In the genomic region with DNA sequence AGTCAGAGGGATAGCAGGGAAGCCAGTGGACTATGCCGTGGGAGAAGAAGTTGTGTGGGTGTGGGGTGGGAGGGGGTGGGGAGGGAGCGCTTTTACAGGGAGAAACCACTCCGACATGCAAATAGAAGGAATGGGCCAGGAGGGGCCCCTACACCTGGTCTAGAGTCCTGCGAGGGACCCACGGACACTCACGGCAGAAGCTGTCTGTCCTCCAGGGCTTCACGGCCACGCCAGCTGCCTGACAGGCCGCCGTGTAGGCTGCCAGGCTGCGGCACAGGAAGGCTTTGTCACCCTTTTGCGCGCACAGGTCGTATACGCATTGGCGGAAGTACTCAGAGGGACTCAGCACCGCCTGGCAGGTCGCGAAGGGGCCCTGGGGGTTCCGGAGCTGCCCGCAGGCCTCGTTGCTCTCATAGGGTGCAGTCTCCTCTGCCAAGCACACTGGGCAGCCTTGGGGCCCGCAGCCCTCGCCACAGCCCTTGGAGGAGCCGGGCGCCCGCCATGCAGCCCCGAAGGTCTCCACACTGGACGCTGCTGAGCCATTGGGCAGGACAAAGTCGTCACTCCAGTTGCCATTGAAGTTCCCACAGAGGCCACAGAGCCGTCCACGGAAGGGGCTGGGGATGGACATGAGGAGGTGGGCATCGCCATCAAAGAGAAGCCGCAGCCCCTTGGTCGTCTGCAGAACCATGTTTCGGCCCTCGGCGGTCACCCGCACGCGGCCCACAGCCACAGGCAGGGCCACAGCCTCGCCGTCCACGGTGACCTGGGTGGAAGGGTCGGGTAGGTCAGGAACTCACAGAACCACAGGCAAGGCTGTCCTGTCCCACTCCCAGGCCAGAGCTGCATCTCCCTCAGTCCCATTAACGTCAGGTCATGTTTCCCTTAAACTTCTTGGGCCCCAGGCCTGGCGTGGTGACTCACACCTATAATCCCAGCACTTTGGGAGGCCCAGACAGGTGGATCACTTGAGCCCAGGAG, we compare ENCODE assay signal across 18 cellular contexts. TPM values are rescaled to one million over a fixed set of nuclear protein-coding genes. Genes with fewer than 3 reads are reported as not detected.
DNase-seq lines count a peak whose midpoint lies in the region; ATAC-seq and TF ChIP-seq lines count a peak whose summit lies in the region.
"Had no signal": no experiment of that assay in that cellular context is flagged by ENCODE, and none has a peak within 500 bp of the region (broad histone marks: within the 10 kb centered on the region; RNA-seq: fewer than 3 reads in every experiment).

No MANE protein-coding gene starts in this region.

- intact Hi-C loops in Panc1 (cut with micrococcal nuclease; ENCODE audit: unreplicated experiment) = no loop called here

- H3K27me3 Mint-ChIP-seq in endodermal cell (ENCODE audit: insufficient read depth) = peaks cover 7% of the 10 kb centered on the region
- H3K27me3 Mint-ChIP-seq: CD4-positive, alpha-beta T cell had no signal

- H3K4me1 Mint-ChIP-seq in endodermal cell = peaks cover 6% of the 10 kb centered on the region

- no peak overlapping the region for H3K9ac ChIP-seq in endodermal cell (ENCODE audit: extremely low read depth, low read length, poor library complexity, severe bottlenecking)

- WGBS in endodermal cell (ENCODE audit: insufficient coverage in 1 of 2, insufficient read length in 1 of 2), 2 experiments = 89 to 92% methylated on average over 27 to 47 of the region's 47 CpGs

- H3K36me3 ChIP-seq in Panc1 (ENCODE audit: control insufficient read depth, insufficient read depth, low read length) (no peaks in the 10 kb centered on the region), endodermal cell (ENCODE audit: control insufficient read depth, insufficient read depth, low read length) (no peaks in the 10 kb centered on the region), osteoblast (ENCODE audit: insufficient read depth, low read length) (no peaks in the 10 kb centered on the region)

- H3K27me3 ChIP-seq in Panc1 (ENCODE audit: control insufficient read depth, insufficient read depth, low read length) (no peaks in the 10 kb centered on the region), endodermal cell (ENCODE audit: control insufficient read depth, insufficient read depth, low read length, poor library complexity, severe bottlenecking) (no peaks in the 10 kb centered on the region), osteoblast (ENCODE audit: insufficient read depth, low read length) (no peaks in the 10 kb centered on the region)

- no peak overlapping the region for H3K4me2 ChIP-seq in osteoblast (ENCODE audit: insufficient read depth, low read length)
- H3K4me2 ChIP-seq: A549 had no signal

- no peaks in the 10 kb centered on the region for H3K9me3 ChIP-seq in Panc1 (ENCODE audit: control insufficient read depth, insufficient read depth, low read depth, low read length)
- H3K9me3 ChIP-seq in endodermal cell (ENCODE audit: control insufficient read depth, low read length) = no peaks in the 10 kb centered on the region
- no peaks in the 10 kb centered on the region for H3K9me3 ChIP-seq in osteoblast (ENCODE audit: low read depth, low read length)
- H3K9me3 ChIP-seq: A549, Caco-2 had no signal

- CTCF ChIA-PET in Panc1 (lab: Charles Lee) = interaction anchor here (0.6 to 1.4 kb wide), 6 partner anchors 26 to 434 kb away, joined by 3 to 6 read pairs (median 4); partner anchors contain the start of gene PSMC4

- no peak overlapping the region for H2AFZ ChIP-seq in osteoblast (ENCODE audit: low read length)

- no peaks in the 10 kb centered on the region for H3K4me1 ChIP-seq in Panc1 (ENCODE audit: control insufficient read depth, insufficient read depth, low read length)
- H3K4me1 ChIP-seq in endodermal cell (ENCODE audit: control insufficient read depth, insufficient read depth, low read length) = no peaks in the 10 kb centered on the region
- no peaks in the 10 kb centered on the region for H3K4me1 ChIP-seq in osteoblast (ENCODE audit: insufficient read depth, low read length)
- H3K4me1 ChIP-seq: A549, Caco-2 had no signal

- no peaks in the 10 kb centered on the region for H3K9me3 Mint-ChIP-seq in endodermal cell
- H3K9me3 Mint-ChIP-seq: CD4-positive, alpha-beta T cell; HFFc6 had no signal

- H4K20me1 ChIP-seq in osteoblast (ENCODE audit: insufficient read depth, low read length) = no peaks in the 10 kb centered on the region

- DNase-seq in DMS53 (lab: John Stamatoyannopoulos, UW) (peak; percentile 23), DMS53 treated with DMSO at 0.1 percent for 48 hours (lab: John Stamatoyannopoulos, UW; ENCODE audit: unreplicated experiment) (no peak), Panc1 (ENCODE audit: low read depth, low spot score) (no peak), endodermal cell (peak; percentile 35), osteoblast (ENCODE audit: insufficient read length, low spot score, missing footprints) (peak; percentile 66), cerebellum (ENCODE audit: low spot score) (no peak), NCI-H1048 (lab: John Stamatoyannopoulos, UW) (no peak)
- DNase-seq: AML-193; Caco-2; CD4-positive, alpha-beta T cell; DMS79 treated with DMSO at 0.1 percent for 48 hours; GF-D8; HCEC 1CT; HFFc6 had no signal

- no peak overlapping the region for H3K4me3 Mint-ChIP-seq in endodermal cell
- H3K4me3 Mint-ChIP-seq: CD4-positive, alpha-beta T cell; HFFc6 had no signal

- no peaks in the 10 kb centered on the region for H3K36me3 Mint-ChIP-seq in endodermal cell (ENCODE audit: low read depth)

- H3K27ac ChIP-seq in Panc1 (ENCODE audit: low read length) (no peak overlapping the region), endodermal cell (ENCODE audit: low read depth, low read length) (no peak overlapping the region), osteoblast (ENCODE audit: low read depth, low read length) (no peak overlapping the region)
- H3K27ac ChIP-seq: 22Rv1, A549, C4-2B, HL-60 had no signal

- H3K4me3 ChIP-seq in Panc1 (ENCODE audit: low read depth in 2 of 2, low read length in 2 of 2) (no peak overlapping the region), endodermal cell (ENCODE audit: low read length) (no peak overlapping the region), osteoblast (ENCODE audit: insufficient read depth, low read length) (no peak overlapping the region)
- H3K4me3 ChIP-seq: A549 had no signal

- POLR2A ChIA-PET in Panc1 (lab: Charles Lee) = interaction anchor here (0.7 to 1.0 kb wide), 2 partner anchors 26 to 39 kb away, joined by 3 to 4 read pairs; partner anchors contain the start of gene DYRK1B

- in situ Hi-C loops in Panc1 (cut with HindIII; ENCODE audit: low pct_unique_long_range_greater_than_20kb, low sequenced_read_pairs) = no loop called here

- peak; percentile 2 for ATAC-seq in Panc1
- ATAC-seq: A549 had no signal

- H3K79me2 ChIP-seq in osteoblast (ENCODE audit: insufficient read depth, low read length) = no peaks in the 10 kb centered on the region

- TF ChIP-seq CTCF in Panc1 (IDR thresholded peaks at IDR 0.05) (no peak), endodermal cell (conservative IDR thresholded peaks at IDR 0.05) (no peak), osteoblast (IDR thresholded peaks at IDR 0.05; ENCODE audit: extremely low read depth, low read depth, low read length) (no peak)

- no TSS peak for BruUV-seq in Panc1 (replicated peaks; lab: Mats Ljungman, UMichigan)

- no peak overlapping the region for H3K27ac Mint-ChIP-seq in endodermal cell
- H3K27ac Mint-ChIP-seq: CD4-positive, alpha-beta T cell; HFFc6 had no signal

RNA-seq across cellular contexts. Expression of gene FBL, which starts 26.0 kb away (rescaled TPM):
- total RNA-seq in Panc1 (2021; ENCODE audit: unreplicated experiment) = 4,927 TPM
- polyA plus RNA-seq in Panc1 (2012; ENCODE audit: insufficient read length) = 6,160 TPM
- 100 to 1,000 TPM; 356 to 387 TPM for total RNA-seq in endodermal cell
- polyA plus RNA-seq in endodermal cell (2013, experiment 1 of 2) = 327 TPM
- polyA plus RNA-seq in endodermal cell (2013, experiment 2 of 2) = 284 TPM
- 69.0 and 87.2 TPM in 2 replicates for total RNA-seq in osteoblast
- total RNA-seq in cerebellum = 96.6 TPM

RNA-seq across cellular contexts. Expression of gene DYRK1B, which starts 38.2 kb away (rescaled TPM):
- total RNA-seq in Panc1 (2021; ENCODE audit: unreplicated experiment) = 322 TPM
- 462 TPM for polyA plus RNA-seq in Panc1 (2012; ENCODE audit: insufficient read length)
- total RNA-seq in endodermal cell = 10 to 100 TPM; 21.8 to 37.7 TPM
- polyA plus RNA-seq in endodermal cell (2013, experiment 1 of 2) = 32.8 TPM
- 27.3 TPM for polyA plus RNA-seq in endodermal cell (2013, experiment 2 of 2)
- 17.1 and 19.5 TPM in 2 replicates for total RNA-seq in osteoblast
- 20.1 TPM for total RNA-seq in cerebellum

Comparison
In these comparisons a context has a peak if more than half of its experiments do, and no peak if none do; other contexts are left out.
1. DNase-seq: peak in DMS53 (single experiment), endodermal cell (single experiment) and osteoblast (single experiment); none in DMS53 treated with DMSO at 0.1 percent for 48 hours (single experiment), Panc1 (single experiment), cerebellum (single experiment) and NCI-H1048 (single experiment).
2. RNA of gene FBL, which starts 26.0 kb away (total RNA-seq): 4,927 TPM in Panc1 (single experiment); 356 to 387 TPM in endodermal cell, 96.6 TPM in cerebellum (single experiment) and 69.0 to 87.2 TPM in osteoblast; every median in the first group is over 10 times any median in the second.